ENCODE assay signal across 8 cellular contexts in genomic region chr17:75205793-75206163, GRCh38. TPM values are rescaled to one million over a fixed set of nuclear protein-coding genes. Genes with fewer than 3 reads are reported as not detected.
DNase-seq lines count a peak whose midpoint lies in the region; ATAC-seq and TF ChIP-seq lines count a peak whose summit lies in the region.

No MANE protein-coding gene starts in this region.

- H3K4me1 ChIP-seq in iPS-15b (ENCODE audit: control insufficient read depth, insufficient read depth, low read length): no peaks in the 10 kb centered on the region
- H3K4me1 ChIP-seq in testis: peaks cover 11% of the 10 kb centered on the region

- POLR2A ChIA-PET in activated CD4-positive, alpha-beta memory T cell treated with anti-CD3 and anti-CD28 coated beads, Interleukin-2, amount 10 ng/mL, durations not matched to agents 7 days and 5 days (lab: Charles Lee): interaction anchor here (0.6 to 5.6 kb wide), 34 partner anchors 8 to 333 kb away, joined by 3 to 43 read pairs (median 5); partner anchors contain the start of genes ATP5PD, FDXR, GGA3 and JPT1

- no peaks in the 10 kb centered on the region for H3K9me3 Mint-ChIP-seq in activated CD4-positive, alpha-beta T cell treated with anti-CD3 and anti-CD28 coated beads, Interleukin-2, amount 10 ng/mL, durations not matched to agents 24 days and 14 days
- H3K9me3 Mint-ChIP-seq in activated CD4-positive, alpha-beta memory T cell treated with anti-CD3 and anti-CD28 coated beads, Interleukin-2, amount 10 ng/mL, durations not matched to agents 7 days and 5 days: no peaks in the 10 kb centered on the region

- H3K27ac ChIP-seq in testis: peak overlapping the region; percentile 92 to 97

- CTCF ChIA-PET in activated CD4-positive, alpha-beta memory T cell treated with anti-CD3 and anti-CD28 coated beads, Interleukin-2, amount 10 ng/mL, durations not matched to agents 7 days and 5 days (lab: Charles Lee): interaction anchor here (0.9 to 3.0 kb wide), 10 partner anchors 30 to 244 kb away, joined by 3 to 21 read pairs (median 4); no protein-coding TSS in a partner anchor

- intact Hi-C loops in activated CD4-positive, alpha-beta T cell treated with anti-CD3 and anti-CD28 coated beads, Interleukin-2, amount 10 ng/mL, durations not matched to agents 24 days and 14 days (cut with micrococcal nuclease): loop anchor here (1.0 to 5.0 kb wide), 3 partner anchors 23 to 138 kb away; partner anchors contain the start of genes GGA3, MRPS7 and SUMO2
- intact Hi-C loops in testis (cut with DNase I; ENCODE audit: low total_unique reads): loop anchor here (10.0 kb wide), 1 partner anchor 91 kb away; no protein-coding TSS in a partner anchor

- H3K27ac Mint-ChIP-seq in activated CD4-positive, alpha-beta T cell treated with anti-CD3 and anti-CD28 coated beads, Interleukin-2, amount 10 ng/mL, durations not matched to agents 24 days and 14 days: peak overlapping the region; percentile 99
- H3K27ac Mint-ChIP-seq in activated CD4-positive, alpha-beta memory T cell treated with anti-CD3 and anti-CD28 coated beads, Interleukin-2, amount 10 ng/mL, durations not matched to agents 7 days and 5 days: peak overlapping the region; percentile 97

- WGBS in testis, 2 donors: 0 to 2% methylated on average over 17 to 22 of the region's 22 CpGs

- ATAC-seq in GM18868 (IDR thresholded peaks at IDR 0.05; ENCODE audit: unreplicated experiment) (no peak), HG02763 (IDR thresholded peaks at IDR 0.05; ENCODE audit: unreplicated experiment) (no peak)

- no peaks in the 10 kb centered on the region for H3K27me3 ChIP-seq in iPS-15b (ENCODE audit: control insufficient read depth, insufficient read depth, low read length)
- no peaks in the 10 kb centered on the region for H3K27me3 ChIP-seq in testis

- TF ChIP-seq CTCF in testis (IDR thresholded peaks at IDR 0.05): peak in 1 of 3 experiments; percentile 6

- H3K9ac ChIP-seq in iPS-15b (ENCODE audit: low read depth, low read length): peak overlapping the region; percentile 99

- no peaks in the 10 kb centered on the region for H3K27me3 Mint-ChIP-seq in activated CD4-positive, alpha-beta T cell treated with anti-CD3 and anti-CD28 coated beads, Interleukin-2, amount 10 ng/mL, durations not matched to agents 24 days and 14 days
- H3K27me3 Mint-ChIP-seq in activated CD4-positive, alpha-beta memory T cell treated with anti-CD3 and anti-CD28 coated beads, Interleukin-2, amount 10 ng/mL, durations not matched to agents 7 days and 5 days: no peaks in the 10 kb centered on the region

- TF ChIP-seq POLR2A in testis (IDR thresholded peaks at IDR 0.05): no peak

- H3K36me3 Mint-ChIP-seq in activated CD4-positive, alpha-beta T cell treated with anti-CD3 and anti-CD28 coated beads, Interleukin-2, amount 10 ng/mL, durations not matched to agents 24 days and 14 days (ENCODE audit: low read depth): peaks cover 18% of the 10 kb centered on the region
- peaks cover 23% of the 10 kb centered on the region for H3K36me3 Mint-ChIP-seq in activated CD4-positive, alpha-beta memory T cell treated with anti-CD3 and anti-CD28 coated beads, Interleukin-2, amount 10 ng/mL, durations not matched to agents 7 days and 5 days (ENCODE audit: low read depth)

- H3K4me3 ChIP-seq in iPS-15b (ENCODE audit: low read depth, low read length) (peak overlapping the region; percentile 84), testis (peak overlapping the region; percentile 81 to 92)

- no peak for DNase-seq in activated CD4-positive, alpha-beta T cell treated with anti-CD3 and anti-CD28 coated beads, Interleukin-2, amount 10 ng/mL, durations not matched to agents 24 days and 14 days
- no peak for DNase-seq in activated CD4-positive, alpha-beta T cell treated with anti-CD3 and anti-CD28 coated beads, Interleukin-2, amount 50 U/mL, for 4 hours
- DNase-seq in activated CD4-positive, alpha-beta memory T cell treated with anti-CD3 and anti-CD28 coated beads, Interleukin-2, amount 10 ng/mL, durations not matched to agents 7 days and 5 days: no peak
- no peak for DNase-seq in testis
- DNase-seq in NCI-H226: no peak

- H3K36me3 ChIP-seq in iPS-15b (ENCODE audit: control insufficient read depth, insufficient read depth, low read length) (no peaks in the 10 kb centered on the region), testis (ENCODE audit: low read depth, missing control alignments) (no peaks in the 10 kb centered on the region)

- no peaks in the 10 kb centered on the region for H3K9me3 ChIP-seq in iPS-15b (ENCODE audit: control insufficient read depth, insufficient read depth, low read length)
- H3K9me3 ChIP-seq in testis: no peaks in the 10 kb centered on the region

- H3K4me1 Mint-ChIP-seq in activated CD4-positive, alpha-beta T cell treated with anti-CD3 and anti-CD28 coated beads, Interleukin-2, amount 10 ng/mL, durations not matched to agents 24 days and 14 days: peaks cover 14% of the 10 kb centered on the region
- H3K4me1 Mint-ChIP-seq in activated CD4-positive, alpha-beta memory T cell treated with anti-CD3 and anti-CD28 coated beads, Interleukin-2, amount 10 ng/mL, durations not matched to agents 7 days and 5 days: peaks cover 36% of the 10 kb centered on the region

- H3K4me3 Mint-ChIP-seq in activated CD4-positive, alpha-beta T cell treated with anti-CD3 and anti-CD28 coated beads, Interleukin-2, amount 10 ng/mL, durations not matched to agents 24 days and 14 days: peak overlapping the region; percentile 97
- peak overlapping the region; percentile 86 for H3K4me3 Mint-ChIP-seq in activated CD4-positive, alpha-beta memory T cell treated with anti-CD3 and anti-CD28 coated beads, Interleukin-2, amount 10 ng/mL, durations not matched to agents 7 days and 5 days

RNA-seq across cellular contexts. Expression of gene NUP85, which starts 0.3 kb away (rescaled TPM):
- total RNA-seq in activated CD4-positive, alpha-beta T cell treated with anti-CD3 and anti-CD28 coated beads, Interleukin-2, amount 10 ng/mL, durations not matched to agents 24 days and 14 days: 125 and 136 TPM in 2 replicates
- 100 to 1,000 TPM; 109 to 116 TPM for total RNA-seq in activated CD4-positive, alpha-beta memory T cell treated with anti-CD3 and anti-CD28 coated beads, Interleukin-2, amount 10 ng/mL, durations not matched to agents 7 days and 5 days
- total RNA-seq in testis: 10 to 100 TPM; 57.8 to 76.1 TPM
- 52.6 TPM for polyA plus RNA-seq in testis (ENCODE audit: insufficient read depth, low read depth, low replicate concordance)

RNA-seq across cellular contexts. Expression of gene SUMO2, which starts 23.0 kb away (rescaled TPM):
- 658 and 659 TPM in 2 replicates for total RNA-seq in activated CD4-positive, alpha-beta T cell treated with anti-CD3 and anti-CD28 coated beads, Interleukin-2, amount 10 ng/mL, durations not matched to agents 24 days and 14 days
- 100 to 1,000 TPM; 548 to 559 TPM for total RNA-seq in activated CD4-positive, alpha-beta memory T cell treated with anti-CD3 and anti-CD28 coated beads, Interleukin-2, amount 10 ng/mL, durations not matched to agents 7 days and 5 days
- 100 to 1,000 TPM in 1 of 2 donors, 10 to 100 TPM in 1; 92.3 to 102 TPM for total RNA-seq in testis
- 484 TPM for polyA plus RNA-seq in testis (ENCODE audit: insufficient read depth, low read depth, low replicate concordance)

RNA-seq across cellular contexts. Expression of gene JPT1, which starts 51.5 kb away (rescaled TPM):
- total RNA-seq in activated CD4-positive, alpha-beta T cell treated with anti-CD3 and anti-CD28 coated beads, Interleukin-2, amount 10 ng/mL, durations not matched to agents 24 days and 14 days: 271 and 292 TPM in 2 replicates
- 100 to 1,000 TPM; 305 to 329 TPM for total RNA-seq in activated CD4-positive, alpha-beta memory T cell treated with anti-CD3 and anti-CD28 coated beads, Interleukin-2, amount 10 ng/mL, durations not matched to agents 7 days and 5 days
- 100 to 1,000 TPM; 234 to 371 TPM for total RNA-seq in testis
- 758 TPM for polyA plus RNA-seq in testis (ENCODE audit: insufficient read depth, low read depth, low replicate concordance)

RNA-seq across cellular contexts. Expression of gene GGA3, which starts 55.6 kb away (rescaled TPM):
- total RNA-seq in activated CD4-positive, alpha-beta T cell treated with anti-CD3 and anti-CD28 coated beads, Interleukin-2, amount 10 ng/mL, durations not matched to agents 24 days and 14 days: 84.2 and 86.9 TPM in 2 replicates
- 10 to 100 TPM; 73.4 to 79.4 TPM for total RNA-seq in activated CD4-positive, alpha-beta memory T cell treated with anti-CD3 and anti-CD28 coated beads, Interleukin-2, amount 10 ng/mL, durations not matched to agents 7 days and 5 days
- total RNA-seq in testis: 10 to 100 TPM; 46.8 to 50.2 TPM
- 42.9 TPM for polyA plus RNA-seq in testis (ENCODE audit: insufficient read depth, low read depth, low replicate concordance)

RNA-seq across cellular contexts. Expression of gene MRPS7, which starts 55.9 kb away (rescaled TPM):
- total RNA-seq in activated CD4-positive, alpha-beta T cell treated with anti-CD3 and anti-CD28 coated beads, Interleukin-2, amount 10 ng/mL, durations not matched to agents 24 days and 14 days: 121 and 127 TPM in 2 replicates
- total RNA-seq in activated CD4-positive, alpha-beta memory T cell treated with anti-CD3 and anti-CD28 coated beads, Interleukin-2, amount 10 ng/mL, durations not matched to agents 7 days and 5 days: 10 to 100 TPM; 39.7 to 40.0 TPM
- total RNA-seq in testis: 10 to 100 TPM; 53.3 to 72.9 TPM
- polyA plus RNA-seq in testis (ENCODE audit: insufficient read depth, low read depth, low replicate concordance): 83.5 TPM
